Comparison of ENCODE assay signal across 25 cellular contexts in the genomic region with DNA sequence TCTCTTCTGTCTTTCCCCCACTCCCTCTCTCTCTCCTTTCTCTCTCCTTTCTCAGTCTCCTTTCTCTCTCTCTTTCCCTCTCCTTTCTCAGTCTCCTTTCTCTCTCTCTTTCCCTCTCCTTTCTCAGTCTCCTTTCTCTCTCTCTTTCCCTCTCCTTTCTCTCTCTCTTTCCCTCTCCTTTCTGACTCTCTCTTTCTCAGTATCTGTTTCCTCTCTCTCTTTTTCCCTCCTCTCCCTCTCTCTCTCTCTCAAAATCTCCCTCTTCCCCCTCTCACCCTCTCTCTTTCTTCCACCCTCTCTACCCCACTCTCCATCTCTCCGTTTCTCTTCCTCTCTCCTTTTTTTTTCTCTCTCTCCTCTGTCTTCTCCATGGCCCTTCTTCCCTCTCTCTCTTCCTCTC.
DNase-seq lines count a peak whose midpoint lies in the region; ATAC-seq, FAIRE-seq and TF ChIP-seq lines count a peak whose summit lies in the region.
"Had no signal": no experiment of that assay in that cellular context is flagged by ENCODE, and none has a peak within 500 bp of the region (broad histone marks: within the 10 kb centered on the region; RNA-seq: fewer than 3 reads in every experiment).

No MANE protein-coding gene starts in this region.

- no peak overlapping the region for H3T11ph ChIP-seq in H9 (ENCODE audit: low read length)

- TF ChIP-seq RAD21 in K562 (CRISPR knock-in tag; conservative IDR thresholded peaks at IDR 0.05 in 1 of 2, IDR thresholded peaks at IDR 0.05 in 1 of 2), result no peak

- ATAC-seq in K562 (no peak), GM21737 (IDR thresholded peaks at IDR 0.05; ENCODE audit: unreplicated experiment) (no peak)
- ATAC-seq: GM12878 had no signal

- no peak overlapping the region for H3K4me2 ChIP-seq in H9 (ENCODE audit: insufficient read depth, insufficient read length, low read length)
- H3K4me2 ChIP-seq in K562 (ENCODE audit: insufficient read depth, low read length), result no peak overlapping the region
- no peak overlapping the region for H3K4me2 ChIP-seq in neural progenitor cell
- H3K4me2 ChIP-seq: BLaER1 treated with 17β-estradiol and CSF1 and Interleukin-3, amounts not matched to agents 10 nM and 100 nM had no signal

- H3K27me3 Mint-ChIP-seq in H9 (ENCODE audit: low read depth), result peaks cover 2% of the 10 kb centered on the region
- H3K27me3 Mint-ChIP-seq in neural progenitor cell (ENCODE audit: insufficient read depth, low read depth), result peaks cover 8% of the 10 kb centered on the region

- H3K9ac ChIP-seq in H9 (ENCODE audit: extremely low read depth, insufficient read length, low read length) (no peak overlapping the region), K562 (ENCODE audit: insufficient read depth in 1 of 2, low read depth in 2 of 2, low read length in 2 of 2) (no peak overlapping the region), neural progenitor cell (no peak overlapping the region)
- H3K9ac ChIP-seq: BLaER1 treated with 17β-estradiol and CSF1 and Interleukin-3, amounts not matched to agents 10 nM and 100 nM had no signal

- H2BK12ac ChIP-seq in H9 (ENCODE audit: insufficient read length, low read depth, low read length), result no peak overlapping the region

- no peak for TF ChIP-seq EP300 in K562 (IDR thresholded peaks at IDR 0.05; ENCODE audit: low read length)

- H3K79me2 ChIP-seq in H9 (ENCODE audit: insufficient read depth, low read length) (no peaks in the 10 kb centered on the region), K562 (ENCODE audit: control insufficient read depth, insufficient read depth, low read length) (no peaks in the 10 kb centered on the region), neural progenitor cell (ENCODE audit: low read depth) (no peaks in the 10 kb centered on the region)

- H3K36me3 Mint-ChIP-seq in H9 (ENCODE audit: insufficient read depth in 1 of 3, low read depth in 3 of 3), result peaks cover 0 to 5% (median 0%) of the 10 kb centered on the region in 3 experiments; a peak in 1 of 7 replicates
- no peaks in the 10 kb centered on the region for H3K36me3 Mint-ChIP-seq in neural progenitor cell
- H3K36me3 Mint-ChIP-seq: CD4-positive, alpha-beta memory T cell had no signal

- peaks cover 7% of the 10 kb centered on the region for H3F3A ChIP-seq in neural progenitor cell (ENCODE audit: low read depth)

- no peak overlapping the region for H4K8ac ChIP-seq in H9 (replicated peaks; ENCODE audit: insufficient read length, low read depth, low read length)

- no peaks in the 10 kb centered on the region for H3K79me1 ChIP-seq in H9 (ENCODE audit: insufficient read depth, low read depth, low read length, poor library complexity, severe bottlenecking)

- H2BK5ac ChIP-seq in H9 (ENCODE audit: insufficient read length, low read length), result no peak overlapping the region

- no peak for TF ChIP-seq POLR2A in K562 (conservative IDR thresholded peaks at IDR 0.05)

- in situ Hi-C loops in K562 (cut with MboI), result no loop called here

- H3K4me3 Mint-ChIP-seq in H9 (no peak overlapping the region), neural progenitor cell (no peak overlapping the region)
- H3K4me3 Mint-ChIP-seq: B cell; CD4-positive, alpha-beta memory T cell; CD8-positive, alpha-beta memory T cell had no signal

- H3K23ac ChIP-seq in H9 (ENCODE audit: insufficient read length, low read depth, low read length), result no peak overlapping the region

- no peak for TF ChIP-seq CTCF in H9 (conservative IDR thresholded peaks at IDR 0.05)
- no peak for TF ChIP-seq CTCF in K562 (IDR thresholded peaks at IDR 0.05 in 2 of 3, conservative IDR thresholded peaks at IDR 0.05 in 1 of 3; ENCODE audit: insufficient read depth in 2 of 3, low read depth in 1 of 3, low read length in 3 of 3)
- no peak for TF ChIP-seq CTCF in neural progenitor cell (IDR thresholded peaks at IDR 0.05)

- no TSS peak for BruUV-seq in K562 (replicated peaks; lab: Mats Ljungman, UMichigan)

- no peak overlapping the region for H2AK5ac ChIP-seq in H9 (ENCODE audit: insufficient read length, low read length)

- H4K5ac ChIP-seq in H9 (ENCODE audit: insufficient read length, low read depth, low read length), result no peak overlapping the region

- H3K27ac Mint-ChIP-seq in H9, result peak overlapping the region in 2 of 3 experiments; percentile 55 to 60; a peak in 4 of 7 replicates
- peak overlapping the region; percentile 30 for H3K27ac Mint-ChIP-seq in neural progenitor cell
- H3K27ac Mint-ChIP-seq: B cell; CD4-positive, alpha-beta memory T cell; CD8-positive, alpha-beta memory T cell had no signal

- no peak overlapping the region for H3K18ac ChIP-seq in H9 (ENCODE audit: insufficient read length, low read depth, low read length)

- POLR2A ChIA-PET in K562 (lab: Yijun Ruan, JAX), result no interaction called here

- no peak overlapping the region for H3K14ac ChIP-seq in H9 (ENCODE audit: insufficient read depth, low read length)

- 100% methylated on average over 1 of the region's 1 CpG for WGBS in H9 (ENCODE audit: extremely low coverage, insufficient read length, low lambda C conversion rate)
- 0% methylated on average over 1 of the region's 1 CpG for WGBS in K562 (ENCODE audit: insufficient coverage, low coverage, missing lambda C conversion rate)

- H4K20me1 ChIP-seq in H9 (ENCODE audit: control insufficient read depth, insufficient read depth, insufficient read length), result no peaks in the 10 kb centered on the region
- H4K20me1 ChIP-seq in K562 (replicated peaks; ENCODE audit: control insufficient read depth, insufficient read depth, low read length), result no peaks in the 10 kb centered on the region
- no peaks in the 10 kb centered on the region for H4K20me1 ChIP-seq in neural progenitor cell (ENCODE audit: low read depth)
- H4K20me1 ChIP-seq: BLaER1 treated with 17β-estradiol and CSF1 and Interleukin-3, amounts not matched to agents 10 nM and 100 nM had no signal

- CTCF ChIA-PET in K562 (lab: Yijun Ruan, JAX; ENCODE audit: low intra/inter-chr PET ratio), result no interaction called here

- H3K9me1 ChIP-seq in K562 (ENCODE audit: control insufficient read depth, insufficient read depth, low read length), result no peaks in the 10 kb centered on the region

- DNase-seq in H9, result no peak
- DNase-seq in K562 (ENCODE audit: extremely low read depth in 1 of 4, low spot score in 3 of 4), result no peak
- no peak for DNase-seq in neural progenitor cell (ENCODE audit: low spot score)
- no peak for DNase-seq in Ammon's horn (ENCODE audit: low spot score)
- no peak for DNase-seq in H7
- DNase-seq: 8988T; ACHN; CD4-positive, alpha-beta memory T cell; CD8-positive, alpha-beta memory T cell; COR-L47; DMS 273 treated with DMSO at 0.1 percent for 48 hours; DMS153; DMS53; DMS79; DND-41; EL; GDM1 had no signal

- intact Hi-C loops in K562 (cut with micrococcal nuclease), result no loop called here

- H3K56ac ChIP-seq in H9 (ENCODE audit: insufficient read length, low read depth, low read length), result no peak overlapping the region

- H4K91ac ChIP-seq in H9 (ENCODE audit: insufficient read length, low read depth, low read length), result no peak overlapping the region

- H3K27me3 ChIP-seq in H9 (ENCODE audit: insufficient read depth, low read length) (no peaks in the 10 kb centered on the region), K562 (ENCODE audit: control insufficient read depth in 2 of 2, insufficient read depth in 2 of 2, low read length in 2 of 2) (no peaks in the 10 kb centered on the region), neural progenitor cell (no peaks in the 10 kb centered on the region), H7 (ENCODE audit: control insufficient read depth, insufficient read depth, low read length) (no peaks in the 10 kb centered on the region)
- H3K27me3 ChIP-seq: BLaER1 treated with 17β-estradiol and CSF1 and Interleukin-3, amounts not matched to agents 10 nM and 100 nM had no signal

- H3K4ac ChIP-seq in H9 (ENCODE audit: low read depth, low read length), result no peak overlapping the region

- H3K27ac ChIP-seq in H9 (ENCODE audit: insufficient read length, low read depth, low read length) (no peak overlapping the region), K562 (ENCODE audit: extremely low read depth, low read depth, low read length) (no peak overlapping the region), neural progenitor cell (no peak overlapping the region)
- H3K27ac ChIP-seq: BLaER1 treated with 17β-estradiol and CSF1 and Interleukin-3, amounts not matched to agents 10 nM and 100 nM; C4-2B had no signal

- H3K23me2 ChIP-seq in H9 (ENCODE audit: insufficient read length, low read depth, low read length, poor library complexity, severe bottlenecking), result no peaks in the 10 kb centered on the region

- H2AFZ ChIP-seq in H9 (ENCODE audit: low read length) (no peak overlapping the region), K562 (ENCODE audit: low read depth, low read length) (no peak overlapping the region), neural progenitor cell (replicated peaks) (peak overlapping the region; percentile 50)

- H3K36me3 ChIP-seq in K562 (ENCODE audit: control insufficient read depth, insufficient read depth, low read length) (no peaks in the 10 kb centered on the region), neural progenitor cell (no peaks in the 10 kb centered on the region), H7 (replicated peaks; ENCODE audit: control insufficient read depth, insufficient read depth, low read length) (no peaks in the 10 kb centered on the region)
- H3K36me3 ChIP-seq: BLaER1 treated with 17β-estradiol and CSF1 and Interleukin-3, amounts not matched to agents 10 nM and 100 nM had no signal

- H3K9me3 Mint-ChIP-seq in H9 (peaks cover 0 to 3% of the 10 kb centered on the region in 2 experiments; a peak in 3 of 5 replicates), neural progenitor cell (peaks cover 2% of the 10 kb centered on the region)

- H3K9me3 ChIP-seq in H9 (ENCODE audit: control insufficient read depth, low read depth, low read length) (no peaks in the 10 kb centered on the region), K562 (replicated peaks; ENCODE audit: control insufficient read depth, insufficient read depth, low read depth, low read length) (no peaks in the 10 kb centered on the region), neural progenitor cell (ENCODE audit: low read depth) (no peaks in the 10 kb centered on the region)

- no peak overlapping the region for H2BK20ac ChIP-seq in H9 (ENCODE audit: low read depth, low read length, poor library complexity, severe bottlenecking)

- H3K4me1 ChIP-seq in H9 (ENCODE audit: insufficient read depth, low read length) (no peaks in the 10 kb centered on the region), K562 (replicated peaks in 1 of 2; ENCODE audit: control insufficient read depth in 2 of 2, insufficient read depth in 2 of 2, low read length in 2 of 2) (no peaks in the 10 kb centered on the region), neural progenitor cell (no peaks in the 10 kb centered on the region)

- no peak overlapping the region for H2BK15ac ChIP-seq in H9 (ENCODE audit: low read depth, low read length)

- H3K4me1 Mint-ChIP-seq in H9, result no peaks in the 10 kb centered on the region; a peak in 1 of 4 replicates
- peaks cover 6% of the 10 kb centered on the region for H3K4me1 Mint-ChIP-seq in neural progenitor cell
- H3K4me1 Mint-ChIP-seq: B cell; CD8-positive, alpha-beta memory T cell had no signal

- H2BK120ac ChIP-seq in H9 (ENCODE audit: low read depth, low read length, poor library complexity, severe bottlenecking), result no peak overlapping the region

- no peak for FAIRE-seq in K562 (lab: Jason Lieb, UNC)
- FAIRE-seq: A204.1, GM12878, GM12892, GM18507 had no signal

- H3K4me3 ChIP-seq in K562, result no peak overlapping the region
- H3K4me3 ChIP-seq in neural progenitor cell, result no peak overlapping the region
- no peak overlapping the region for H3K4me3 ChIP-seq in H7 (ENCODE audit: insufficient read depth, low read depth, low read length)
- H3K4me3 ChIP-seq: BLaER1 treated with 17β-estradiol and CSF1 and Interleukin-3, amounts not matched to agents 10 nM and 100 nM; GM12878 had no signal
